18 cellular contexts compared by ENCODE assay signal in genomic region chr9:122406264-122406890, GRCh38. TPM values are rescaled to one million over a fixed set of nuclear protein-coding genes. Genes with fewer than 3 reads are reported as not detected.
DNase-seq lines count a peak whose midpoint lies in the region; ATAC-seq and TF ChIP-seq lines count a peak whose summit lies in the region.
"Had no signal": no experiment of that assay in that cellular context is flagged by ENCODE, and none has a peak within 500 bp of the region (broad histone marks: within the 10 kb centered on the region; RNA-seq: fewer than 3 reads in every experiment).

No MANE protein-coding gene starts in this region.

- H3K9me3 Mint-ChIP-seq in progenitor cell of endocrine pancreas (ENCODE audit: low read depth): no peaks in the 10 kb centered on the region
- H3K9me3 Mint-ChIP-seq: activated naive CD4-positive, alpha-beta T cell treated with anti-CD3 and anti-CD28 coated beads, Interleukin-2, amount 50 U/mL, for 24 hours had no signal

- H3K4me3 ChIP-seq in fibroblast of mammary gland (ENCODE audit: control insufficient read depth, low read depth, low read length): peak overlapping the region; percentile 36
- H3K4me3 ChIP-seq: PC-9, uterus had no signal

- H3K4me3 Mint-ChIP-seq in progenitor cell of endocrine pancreas (ENCODE audit: low read depth): peak overlapping the region; percentile 69

- H3K27ac Mint-ChIP-seq in progenitor cell of endocrine pancreas: no peak overlapping the region
- H3K27ac Mint-ChIP-seq: activated naive CD4-positive, alpha-beta T cell treated with anti-CD3 and anti-CD28 coated beads, Interleukin-2, amount 50 U/mL, for 24 hours; stimulated activated naive B cell treated with anti-CD40 and anti-IgM and Interleukin-4, amounts not matched to agents 10 μg/mL and 1 μg/mL and 100 μg/mL, for 72 hours had no signal

- peaks cover 23% of the 10 kb centered on the region for H3K27me3 Mint-ChIP-seq in progenitor cell of endocrine pancreas
- H3K27me3 Mint-ChIP-seq: activated naive CD4-positive, alpha-beta T cell treated with anti-CD3 and anti-CD28 coated beads, Interleukin-2, amount 50 U/mL, for 24 hours had no signal

- TF ChIP-seq CTCF in fibroblast of mammary gland (conservative IDR thresholded peaks at IDR 0.05; ENCODE audit: control insufficient read depth, insufficient read depth, low read depth, low read length) (no peak), progenitor cell of endocrine pancreas (IDR thresholded peaks at IDR 0.05; ENCODE audit: unreplicated experiment) (no peak)

- in situ Hi-C loops in G401 (cut with HindIII; ENCODE audit: low sequenced_read_pairs): no loop called here

- peak; percentile 57 for ATAC-seq in GM21423 (IDR thresholded peaks at IDR 0.05; ENCODE audit: unreplicated experiment)
- no peak for ATAC-seq in HG03378 (IDR thresholded peaks at IDR 0.05; ENCODE audit: unreplicated experiment)
- ATAC-seq in GM21367 (IDR thresholded peaks at IDR 0.05; ENCODE audit: unreplicated experiment): no peak
- ATAC-seq: sciatic nerve; stimulated activated naive B cell treated with anti-CD40 and anti-IgM and Interleukin-4, amounts not matched to agents 10 μg/mL and 1 μg/mL and 100 μg/mL, for 72 hours had no signal

- no peaks in the 10 kb centered on the region for H3K4me1 Mint-ChIP-seq in progenitor cell of endocrine pancreas (ENCODE audit: low read depth)
- H3K4me1 Mint-ChIP-seq: CD4-positive, CD25-positive, alpha-beta regulatory T cell had no signal

- H3K36me3 Mint-ChIP-seq in progenitor cell of endocrine pancreas (ENCODE audit: insufficient read depth): no peaks in the 10 kb centered on the region
- H3K36me3 Mint-ChIP-seq: activated naive CD4-positive, alpha-beta T cell treated with anti-CD3 and anti-CD28 coated beads, Interleukin-2, amount 50 U/mL, for 24 hours; CD4-positive, CD25-positive, alpha-beta regulatory T cell had no signal

- peak; percentile 7 for DNase-seq in NCI-H2227 treated with DMSO at 0.1 percent for 48 hours (lab: John Stamatoyannopoulos, UW)
- no peak for DNase-seq in fibroblast of mammary gland (ENCODE audit: low read depth)
- no peak for DNase-seq in progenitor cell of endocrine pancreas (ENCODE audit: low spot score, unreplicated experiment)
- no peak for DNase-seq in G401 (ENCODE audit: low spot score)
- DNase-seq: DMS79; dorsolateral prefrontal cortex; NCI-H1694; NCI-H446; PC-9; stimulated activated naive B cell treated with anti-CD40 and anti-IgM and Interleukin-4, amounts not matched to agents 10 μg/mL and 1 μg/mL and 100 μg/mL, for 72 hours; uterus; WERI-Rb-1 had no signal

RNA-seq across cellular contexts. Expression of gene PTGS1, which starts 35.6 kb away (rescaled TPM):
- total RNA-seq in progenitor cell of endocrine pancreas: 0.07 and 0.22 TPM in 2 replicates
- not detected in 2 replicates for total RNA-seq in G401 (2014; rRNA removed; shearing (Covaris generic))
